11 cellular contexts compared by ENCODE assay signal in the genomic region with DNA sequence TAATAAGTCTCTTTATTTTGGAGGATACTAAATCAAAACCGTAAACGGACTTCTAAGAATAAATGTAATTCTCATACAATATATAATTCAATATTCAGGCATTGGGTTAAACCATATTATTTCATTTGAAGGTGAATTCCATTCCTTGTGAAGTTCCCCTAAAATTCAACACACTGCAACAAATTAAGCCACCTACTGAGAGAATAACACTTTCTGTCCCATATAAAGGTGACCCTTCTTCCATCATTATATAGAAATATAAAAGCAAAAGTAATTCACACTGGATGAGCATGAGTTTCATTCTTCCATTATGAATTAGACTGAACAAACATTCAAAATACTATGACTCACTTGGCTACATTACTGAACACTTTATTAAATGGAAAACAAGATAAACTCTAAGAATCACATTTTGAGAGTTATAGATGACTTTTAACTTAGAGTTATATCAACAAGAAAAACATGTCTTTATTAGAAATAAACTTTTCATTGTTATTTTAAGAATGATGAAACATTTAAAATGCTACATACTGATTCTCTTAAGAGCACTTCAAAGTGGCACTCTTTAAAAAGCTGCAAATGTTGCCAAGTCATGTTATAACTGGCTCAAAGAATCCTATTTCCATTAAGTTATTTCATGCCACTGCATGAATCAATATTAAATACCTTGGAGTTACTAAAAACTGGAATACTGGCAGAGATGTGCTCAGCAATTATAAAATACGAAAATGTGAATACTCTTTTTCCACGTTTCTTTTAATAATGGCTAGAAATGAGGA. TPM values are rescaled to one million over a fixed set of nuclear protein-coding genes. Genes with fewer than 3 reads are reported as not detected.
DNase-seq lines count a peak whose midpoint lies in the region; ATAC-seq and TF ChIP-seq lines count a peak whose summit lies in the region.
"Had no signal": no experiment of that assay in that cellular context is flagged by ENCODE, and none has a peak within 500 bp of the region (broad histone marks: within the 10 kb centered on the region; RNA-seq: fewer than 3 reads in every experiment).

No MANE protein-coding gene starts in this region.

- no peak overlapping the region for H3K27ac ChIP-seq in fibroblast of lung (ENCODE audit: insufficient read depth, low read length)
- H3K27ac ChIP-seq in skin epidermis = peak overlapping the region in 9 of 21 experiments; percentile 10 to 93 (median 85)

- H2AFZ ChIP-seq in fibroblast of lung (ENCODE audit: low read length) = no peak overlapping the region

- H4K20me1 ChIP-seq in fibroblast of lung (ENCODE audit: control insufficient read depth, extremely low read depth, insufficient read depth, low read length) = no peaks in the 10 kb centered on the region

- CTCF ChIA-PET in activated CD8-positive, alpha-beta T cell treated with anti-CD3 and anti-CD28 coated beads for 36 hours (lab: Charles Lee) = interaction anchor here (1.1 to 2.1 kb wide), 2 partner anchors 28 to 75 kb away, joined by 3 to 18 read pairs; no protein-coding TSS in a partner anchor
- CTCF ChIA-PET in GM10248 (lab: Yijun Ruan, JAX) = interaction anchor here (1.0 to 1.6 kb wide), 4 partner anchors 10 to 488 kb away, joined by 3 to 4 read pairs (median 3); no protein-coding TSS in a partner anchor

- peak; percentile 9 for DNase-seq in DMS 273 (lab: John Stamatoyannopoulos, UW; ENCODE audit: unreplicated experiment)
- DNase-seq in DMS 273 treated with DMSO at 0.1 percent for 48 hours (lab: John Stamatoyannopoulos, UW) = no peak
- DNase-seq in activated CD8-positive, alpha-beta T cell treated with anti-CD3 and anti-CD28 coated beads for 36 hours = no peak
- peak; percentile 35 for DNase-seq in fibroblast of lung (ENCODE audit: low read depth in 2 of 2)
- no peak for DNase-seq in NCI-H2081 treated with DMSO at 0.1 percent for 48 hours (lab: John Stamatoyannopoulos, UW)
- no peak for DNase-seq in NOMO-1 treated with dmso at 0.1 percent for 144 hours (lab: John Stamatoyannopoulos, UW; ENCODE audit: unreplicated experiment)
- DNase-seq in GM10248 (ENCODE audit: extremely low spot score) = no peak
- DNase-seq: activated CD4-positive, alpha-beta T cell treated with anti-CD3 and anti-CD28 coated beads, Interleukin-2, amount 50 U/mL, for 1 hour; nephron progenitor cell had no signal

- H3K4me1 ChIP-seq in fibroblast of lung (ENCODE audit: control insufficient read depth, extremely low read depth, insufficient read depth, low read length) = peaks cover 6% of the 10 kb centered on the region

- H3K4me1 Mint-ChIP-seq in activated CD8-positive, alpha-beta T cell treated with anti-CD3 and anti-CD28 coated beads for 36 hours (ENCODE audit: low read depth) = peaks cover 51% of the 10 kb centered on the region

- intact Hi-C loops in activated CD8-positive, alpha-beta T cell treated with anti-CD3 and anti-CD28 coated beads for 36 hours (cut with micrococcal nuclease) = no loop called here

- no peaks in the 10 kb centered on the region for H3K9me3 ChIP-seq in fibroblast of lung (ENCODE audit: control insufficient read depth, insufficient read depth, low read depth, low read length)

- no peak overlapping the region for H3K27ac Mint-ChIP-seq in activated CD8-positive, alpha-beta T cell treated with anti-CD3 and anti-CD28 coated beads for 36 hours

- H3K79me2 ChIP-seq in fibroblast of lung (ENCODE audit: control insufficient read depth, insufficient read depth, low read length) = peaks cover 2% of the 10 kb centered on the region

- POLR2A ChIA-PET in activated CD8-positive, alpha-beta T cell treated with anti-CD3 and anti-CD28 coated beads for 36 hours (lab: Charles Lee) = no interaction called here
- POLR2A ChIA-PET in GM10248 (lab: Yijun Ruan, JAX) = no interaction called here

- peak overlapping the region in 2 of 4 experiments; percentile 81 to 88 for H3K4me3 ChIP-seq in fibroblast of lung (replicated peaks in 1 of 4; ENCODE audit: control extremely low read depth in 1 of 4, insufficient read depth in 1 of 4, low read depth in 3 of 4, low read length in 4 of 4)
- H3K4me3 ChIP-seq in skin epidermis = peak overlapping the region in 6 of 7 experiments; percentile 4 to 92 (median 80)

- peak overlapping the region; percentile 36 for H3K4me2 ChIP-seq in fibroblast of lung (ENCODE audit: extremely low read depth, insufficient read depth, low read length)

- peaks cover 10% of the 10 kb centered on the region for H3K9me3 Mint-ChIP-seq in activated CD8-positive, alpha-beta T cell treated with anti-CD3 and anti-CD28 coated beads for 36 hours

- H3K4me3 Mint-ChIP-seq in activated CD8-positive, alpha-beta T cell treated with anti-CD3 and anti-CD28 coated beads for 36 hours = peak overlapping the region; percentile 92
- H3K4me3 Mint-ChIP-seq: nephron progenitor cell had no signal

- no peaks in the 10 kb centered on the region for H3K36me3 ChIP-seq in fibroblast of lung (ENCODE audit: control insufficient read depth, insufficient read depth, low read length)

- H3K36me3 Mint-ChIP-seq in activated CD8-positive, alpha-beta T cell treated with anti-CD3 and anti-CD28 coated beads for 36 hours (ENCODE audit: low read depth) = peaks cover 16% of the 10 kb centered on the region

- ATAC-seq in activated CD8-positive, alpha-beta T cell treated with anti-CD3 and anti-CD28 coated beads for 36 hours = no peak
- ATAC-seq: esophagus mucosa had no signal

- H3K27me3 ChIP-seq in fibroblast of lung (ENCODE audit: control insufficient read depth, insufficient read depth, low read length) = peaks cover 2% of the 10 kb centered on the region

- TF ChIP-seq CTCF in activated CD8-positive, alpha-beta T cell treated with anti-CD3 and anti-CD28 coated beads for 36 hours (IDR thresholded peaks at IDR 0.05) = no peak
- TF ChIP-seq CTCF in fibroblast of lung (conservative IDR thresholded peaks at IDR 0.05 in 1 of 2, IDR thresholded peaks at IDR 0.05 in 1 of 2; ENCODE audit: low read depth in 1 of 2, low read length in 2 of 2) (no peak), GM10248 (IDR thresholded peaks at IDR 0.05; ENCODE audit: control extremely low read depth, extremely low read depth, low read depth, missing control alignments) (no peak)

- H3K9ac ChIP-seq in fibroblast of lung (ENCODE audit: insufficient read depth, low read length) = no peak overlapping the region

- H3K27me3 Mint-ChIP-seq in activated CD8-positive, alpha-beta T cell treated with anti-CD3 and anti-CD28 coated beads for 36 hours = no peaks in the 10 kb centered on the region

RNA-seq across cellular contexts. Expression of gene SESN3, which starts 2.7 kb away (rescaled TPM):
- total RNA-seq in activated CD8-positive, alpha-beta T cell treated with anti-CD3 and anti-CD28 coated beads for 36 hours = 10 to 100 TPM; 19.4 to 19.5 TPM
- 41.1 and 60.1 TPM in 2 replicates for total RNA-seq in fibroblast of lung
- 6.4 and 12.3 TPM in 2 replicates for polyA plus RNA-seq in fibroblast of lung
- 3.2 and 5.2 TPM in 2 replicates for polyA plus RNA-seq in fibroblast of lung (2012)
- 3.3 and 39.8 TPM in 2 replicates for polyA minus RNA-seq in fibroblast of lung (ENCODE audit: low replicate concordance)

Comparison
In these comparisons a context has a peak if more than half of its experiments do, and no peak if none do; other contexts are left out.
1. DNase-seq: peak in DMS 273 (single experiment) and fibroblast of lung (2 of 2); none in DMS 273 treated with DMSO at 0.1 percent for 48 hours (single experiment), activated CD8-positive, alpha-beta T cell treated with anti-CD3 and anti-CD28 coated beads for 36 hours (single experiment), NCI-H2081 treated with DMSO at 0.1 percent for 48 hours (single experiment), NOMO-1 treated with dmso at 0.1 percent for 144 hours (single experiment) and GM10248 (single experiment).